ENCODE assay signal across 10 cellular contexts in genomic region chr18:54263904-54264336, GRCh38. TPM values are rescaled to one million over a fixed set of nuclear protein-coding genes. Genes with fewer than 3 reads are reported as not detected.
A peak's percentile ranks its signal among the peaks of the same experiment; 100 is the strongest.
DNase-seq lines count a peak whose midpoint lies in the region; ATAC-seq and TF ChIP-seq lines count a peak whose summit lies in the region.
"Had no signal": no experiment of that assay in that cellular context is flagged by ENCODE, and none has a peak within 500 bp of the region (broad histone marks: within the 10 kb centered on the region; RNA-seq: fewer than 3 reads in every experiment).

No MANE protein-coding gene starts in this region.

- H3K4me3 ChIP-seq in PC-9: no peak overlapping the region
- H3K4me3 ChIP-seq: hepatocyte had no signal

- H3K79me2 ChIP-seq in PC-9 (ENCODE audit: low read depth): no peaks in the 10 kb centered on the region
- H3K79me2 ChIP-seq: hepatocyte, parathyroid adenoma had no signal

- H4K20me1 ChIP-seq in PC-9 (ENCODE audit: insufficient read depth): no peaks in the 10 kb centered on the region

- no peaks in the 10 kb centered on the region for H3K36me3 ChIP-seq in PC-9 (ENCODE audit: low read depth)

- CTCF ChIA-PET in PC-9 (lab: Charles Lee): no interaction called here

- H3K9me3 ChIP-seq in PC-9 (ENCODE audit: insufficient read depth, low read depth): no peaks in the 10 kb centered on the region; the same call in 1 of the 2 replicates

- in situ Hi-C loops in GM13976 (cut with MboI; ENCODE audit: low sequenced_read_pairs, unreplicated experiment): no loop called here

- no peak overlapping the region for H2AFZ ChIP-seq in PC-9
- H2AFZ ChIP-seq: hepatocyte, parathyroid adenoma had no signal

- no peaks in the 10 kb centered on the region for H3K27me3 ChIP-seq in PC-9 (ENCODE audit: insufficient read depth, low read depth)
- H3K27me3 ChIP-seq: hepatocyte had no signal

- peaks cover 4% of the 10 kb centered on the region; the same call in 1 of the 2 replicates for H3K9me2 ChIP-seq in PC-9 (ENCODE audit: insufficient read depth)

- DNase-seq in GM13976 (ENCODE audit: low spot score): peak; percentile 60
- DNase-seq in PC-9: no peak
- no peak for DNase-seq in DMS79 treated with DMSO at 0.1 percent for 48 hours (lab: John Stamatoyannopoulos, UW)
- DNase-seq in retina: no peak
- DNase-seq in RPMI8226: no peak

- intact Hi-C loops in PC-9 (cut with micrococcal nuclease; ENCODE audit: unreplicated experiment): loop anchor here (10.0 kb wide), 1 partner anchor 109 kb away; no protein-coding TSS in a partner anchor

- no peak overlapping the region for H3K4me2 ChIP-seq in PC-9
- H3K4me2 ChIP-seq: hepatocyte had no signal

- POLR2A ChIA-PET in PC-9 (lab: Charles Lee; ENCODE audit: unreplicated experiment): no interaction called here

- no TSS peak for BruUV-seq in PC-9 (replicated peaks; lab: Mats Ljungman, UMichigan)

- peak; percentile 80 for ATAC-seq in GM19395 (IDR thresholded peaks at IDR 0.05; ENCODE audit: unreplicated experiment)
- ATAC-seq in HG03039 (IDR thresholded peaks at IDR 0.05; ENCODE audit: unreplicated experiment): peak; percentile 79

- H3F3A ChIP-seq in PC-9 (ENCODE audit: insufficient read depth, low read depth): peaks cover 15% of the 10 kb centered on the region; the same call in 1 of the 2 replicates

- peak overlapping the region; percentile 70 for H3K27ac ChIP-seq in VCaP
- H3K27ac ChIP-seq in PC-9: no peak overlapping the region
- H3K27ac ChIP-seq: hepatocyte, parathyroid adenoma had no signal

- peaks cover 38% of the 10 kb centered on the region for H3K4me1 ChIP-seq in PC-9 (replicated peaks; ENCODE audit: insufficient read depth)
- H3K4me1 ChIP-seq: parathyroid adenoma had no signal

- TF ChIP-seq CTCF in GM13976 (IDR thresholded peaks at IDR 0.05; ENCODE audit: borderline replicate concordance, control extremely low read depth, extremely low read depth, insufficient read depth, missing control alignments) (no peak), VCaP (conservative IDR thresholded peaks at IDR 0.05) (no peak), PC-9 (conservative IDR thresholded peaks at IDR 0.05) (no peak)

RNA-seq across cellular contexts. Expression of gene POLI, which starts 5.4 kb away (rescaled TPM):
- 11.9 and 17.6 TPM in 2 replicates for total RNA-seq in PC-9 (2021)

RNA-seq across cellular contexts. Expression of gene MBD2, which starts 39.5 kb away (rescaled TPM):
- total RNA-seq in PC-9 (2021): 72.0 and 80.9 TPM in 2 replicates
